Comparison of ENCODE assay signal across 27 cellular contexts in the genomic region with DNA sequence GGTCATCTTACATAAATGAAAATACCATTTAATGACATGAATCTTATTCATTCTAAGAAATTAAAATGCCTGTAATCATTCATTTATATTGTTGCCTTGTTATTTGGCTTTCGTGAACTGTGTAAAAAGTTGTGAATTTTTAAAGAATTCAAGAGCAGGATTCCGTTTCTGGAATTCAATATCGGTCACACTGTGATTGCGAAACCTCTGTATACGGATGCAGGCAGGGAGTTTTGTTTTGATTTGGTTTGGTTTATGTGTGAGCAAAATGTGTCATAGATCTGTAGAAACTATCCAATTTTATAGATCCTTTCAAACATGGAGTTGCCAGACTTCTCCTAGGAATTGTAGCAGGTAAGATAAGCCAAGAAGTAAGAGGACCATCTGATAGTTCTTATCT.
"Had no signal": no experiment of that assay in that cellular context is flagged by ENCODE, and none has a peak within 500 bp of the region (broad histone marks: within the 10 kb centered on the region; RNA-seq: fewer than 3 reads in every experiment).

No MANE protein-coding gene starts in this region.

- H3K4me3 ChIP-seq: neural progenitor cell, ovary, psoas muscle, skin epidermis, smooth muscle cell, spleen, thoracic aorta, thyroid gland, tibial nerve, upper lobe of left lung, vagina had no signal

- H3K27ac ChIP-seq: neural progenitor cell, ovary, parathyroid adenoma, psoas muscle, skin epidermis, spleen, thoracic aorta, thyroid gland, tibial nerve, upper lobe of left lung, vagina had no signal

- H3K27me3 ChIP-seq: neural progenitor cell, ovary, spleen, thyroid gland, tibial nerve, upper lobe of left lung, vagina had no signal

- H3K9ac ChIP-seq: neural progenitor cell, parathyroid adenoma had no signal

- ATAC-seq: natural killer cell; psoas muscle; right cardiac atrium; sciatic nerve; stimulated activated memory B cell treated with anti-CD40 and anti-IgM and Interleukin-4, amounts not matched to agents 10 μg/mL and 1 μg/mL and 100 μg/mL, for 72 hours; stimulated activated naive CD8-positive, alpha-beta T cell treated with anti-CD3 and anti-CD28 coated beads, Interleukin-15, amount 100 ng/mL, for 72 hours; stimulated activated naive CD8-positive, alpha-beta T cell treated with anti-CD3 and anti-CD28 coated beads, Interleukin-15, Interleukin-2, amounts not matched to agents 100 U/mL and 50 U/mL, for 24 hours had no signal

- H3K79me2 ChIP-seq: parathyroid adenoma had no signal

- H2AFZ ChIP-seq: neural progenitor cell, parathyroid adenoma had no signal

- H3K9me3 ChIP-seq: ovary, psoas muscle, thoracic aorta, thyroid gland, tibial nerve, upper lobe of left lung, vagina had no signal

- FAIRE-seq: urothelium cell line had no signal

- H3K4me2 ChIP-seq: neural progenitor cell, smooth muscle cell had no signal

- H3K36me3 ChIP-seq: neural progenitor cell, ovary, spleen, thoracic aorta, thyroid gland, tibial nerve, upper lobe of left lung, vagina had no signal

- H3K4me1 ChIP-seq: parathyroid adenoma, psoas muscle, spleen, thyroid gland, tibial nerve, upper lobe of left lung, vagina had no signal

- DNase-seq: natural killer cell; occipital lobe; ovary; posterior cingulate gyrus; psoas muscle; right cardiac atrium; spleen; stimulated activated CD4-positive, alpha-beta T cell treated with anti-CD3 and anti-CD28 coated beads, Interleukin-12 subunit alpha, Interleukin-12 subunit beta, amount 100 ng/mL, for 4 hours; stimulated activated CD4-positive, alpha-beta T cell treated with anti-CD3 and anti-CD28 coated beads, Interleukin-1b, Interleukin-23, amount 100 ng/mL, for 48 hours; stimulated activated CD4-positive, alpha-beta T cell treated with anti-CD3 and anti-CD28 coated beads, Interleukin-4, amount 100 ng/mL, for 1 hour; stimulated activated CD4-positive, alpha-beta T cell treated with anti-CD3 and anti-CD28 coated beads, Interleukin-4, amount 100 ng/mL, for 4 hours; stimulated activated CD8-positive, alpha-beta memory T cell treated with anti-CD3 and anti-CD28 coated beads, Interleukin-4, amount 100 ng/mL, for 48 hours; stimulated activated naive CD4-positive, alpha-beta T cell; stimulated activated naive CD8-positive, alpha-beta T cell treated with anti-CD3 and anti-CD28 coated beads, Interleukin-15, amount 100 ng/mL, for 72 hours; stimulated activated naive CD8-positive, alpha-beta T cell treated with anti-CD3 and anti-CD28 coated beads, Interleukin-15, Interleukin-2, amounts not matched to agents 100 U/mL and 50 U/mL, for 24 hours; thyroid gland; upper lobe of left lung had no signal
